ENCODE assay signal across 1 cellular context in genomic region chr16:57734925-57735754, GRCh38.
A peak's percentile ranks its signal among the peaks of the same experiment; 100 is the strongest.
TF ChIP-seq lines count a peak whose summit lies in the region.

No MANE protein-coding gene starts in this region.

TF ChIP-seq in K562, 482 proteins besides CTCF, POLR2A, EP300 and RAD21 (continued from another document and continues in another):
- TF ChIP-seq HINFP (tag; conservative IDR thresholded peaks at IDR 0.05; ENCODE audit: low read depth) (no peak), ZNF511 (CRISPR knock-in tag; IDR thresholded peaks at IDR 0.05) (no peak), E2F6 (IDR thresholded peaks at IDR 0.05; ENCODE audit: borderline replicate concordance in 1 of 2, extremely low read depth in 1 of 2, insufficient read depth in 1 of 2, insufficient read length in 1 of 2, low read depth in 1 of 2, low read length in 1 of 2, poor library complexity in 1 of 2, severe bottlenecking in 1 of 2) (peak in 1 of 2 experiments; percentile 73), TAF9B (IDR thresholded peaks at IDR 0.05; ENCODE audit: partially characterized antibody) (peak; percentile 78), ARNT (IDR thresholded peaks at IDR 0.05) (0 out of 4 replicates have a peak, but pooled peaks of 1 of the 2 experiments have one; percentile 27), CSDE1 (IDR thresholded peaks at IDR 0.05) (no peak), MEF2D (tag; conservative IDR thresholded peaks at IDR 0.05; ENCODE audit: low read depth) (peak; percentile 48; the same call in 1 of the 2 replicates), SREBF1 (IDR thresholded peaks at IDR 0.05; ENCODE audit: borderline replicate concordance, low read depth, low read length) (no peak), FIP1L1 (IDR thresholded peaks at IDR 0.05; ENCODE audit: low read depth, low read length, poor library complexity, severe bottlenecking) (peak; percentile 29), ZNF347 (CRISPR knock-in tag; IDR thresholded peaks at IDR 0.05; ENCODE audit: low read depth) (no peak), ATF1 (CRISPR knock-in tag; IDR thresholded peaks at IDR 0.05) (no peak), ATF1 (tag; IDR thresholded peaks at IDR 0.05) (peak; percentile 84), GABPA (tag; conservative IDR thresholded peaks at IDR 0.05; ENCODE audit: low read depth) (peak; percentile 90), MAFG (tag; conservative IDR thresholded peaks at IDR 0.05) (peak; percentile 84), HMG20B (CRISPR knock-in tag; IDR thresholded peaks at IDR 0.05) (0 out of 2 replicates have a peak, but pooled peaks have one; percentile 39), ZKSCAN3 (CRISPR knock-in tag; IDR thresholded peaks at IDR 0.05) (no peak), MAFF (IDR thresholded peaks at IDR 0.05; ENCODE audit: low read length) (peak; percentile 64; the same call in 1 of the 2 replicates), ZNF584 (CRISPR knock-in tag; IDR thresholded peaks at IDR 0.05; ENCODE audit: low read depth) (peak; percentile 76; the same call in 1 of the 2 replicates), GTF2E2 (tag; IDR thresholded peaks at IDR 0.05) (no peak), FOXJ2 (tag; IDR thresholded peaks at IDR 0.05) (peak; percentile 74; the same call in 1 of the 2 replicates), PURB (CRISPR knock-in tag; IDR thresholded peaks at IDR 0.05; ENCODE audit: low read depth) (no peak), RBFOX2 (IDR thresholded peaks at IDR 0.05; ENCODE audit: low read depth, low read length) (peak; percentile 79), ZFPM2 (CRISPR knock-in tag; IDR thresholded peaks at IDR 0.05) (no peak), ZNF639 (CRISPR knock-in tag; conservative IDR thresholded peaks at IDR 0.05 in 1 of 2, IDR thresholded peaks at IDR 0.05 in 1 of 2) (0 out of 4 replicates have a peak, but pooled peaks of 1 of the 2 experiments have one; percentile 41), NKRF (IDR thresholded peaks at IDR 0.05; ENCODE audit: borderline replicate concordance) (no peak), DIDO1 (tag; IDR thresholded peaks at IDR 0.05; ENCODE audit: low read depth) (peak; percentile 83), RBM25 (IDR thresholded peaks at IDR 0.05; ENCODE audit: low read depth, low read length, severe bottlenecking) (peak; percentile 78), SIX5 (IDR thresholded peaks at IDR 0.05; ENCODE audit: borderline replicate concordance in 1 of 2, insufficient read depth in 1 of 2, low read depth in 1 of 2, low read length in 2 of 2) (peak; percentile 79 to 82), JUND (IDR thresholded peaks at IDR 0.05; ENCODE audit: borderline replicate concordance, low read depth, low read length) (0 out of 2 replicates have a peak, but pooled peaks have one; percentile 4), JUND (tag; IDR thresholded peaks at IDR 0.05; ENCODE audit: borderline replicate concordance, low read depth, low read length) (0 out of 3 replicates have a peak, but pooled peaks have one; percentile 27), TAF7 (tag; IDR thresholded peaks at IDR 0.05) (peak; percentile 89), KAT2B (IDR thresholded peaks at IDR 0.05; ENCODE audit: low read depth, low read length) (no peak), CEBPG (CRISPR knock-in tag; IDR thresholded peaks at IDR 0.05) (peak; percentile 35; the same call in 1 of the 2 replicates), CEBPG (tag; conservative IDR thresholded peaks at IDR 0.05 in 1 of 2, IDR thresholded peaks at IDR 0.05 in 1 of 2) (peak; percentile 60 to 90), HCFC1 (IDR thresholded peaks at IDR 0.05; ENCODE audit: low read depth, low read length) (peak; percentile 92), E2F4 (CRISPR knock-in tag; IDR thresholded peaks at IDR 0.05; ENCODE audit: low read depth) (0 out of 2 replicates have a peak, but pooled peaks have one; percentile 57), POLR3A (IDR thresholded peaks at IDR 0.05; ENCODE audit: borderline replicate concordance, extremely low read depth, insufficient read depth, insufficient read length) (no peak), ZFP36 (IDR thresholded peaks at IDR 0.05; ENCODE audit: low read depth, low read length, partially characterized antibody) (peak; percentile 38), SIN3B (IDR thresholded peaks at IDR 0.05; ENCODE audit: low read depth) (0 out of 2 replicates have a peak, but pooled peaks have one; percentile 45), TFAP4 (CRISPR knock-in tag; IDR thresholded peaks at IDR 0.05; ENCODE audit: borderline replicate concordance) (peak; percentile 85; the same call in 1 of the 2 replicates), ATF7 (IDR thresholded peaks at IDR 0.05) (peak; percentile 68), SMARCA5 (IDR thresholded peaks at IDR 0.05) (no peak), MNT (conservative IDR thresholded peaks at IDR 0.05) (peak; percentile 21 to 50; a peak in 2 of 4 replicates), MTA3 (IDR thresholded peaks at IDR 0.05; ENCODE audit: borderline replicate concordance) (peak; percentile 75; the same call in 1 of the 2 replicates), ZC3H4 (CRISPR knock-in tag; IDR thresholded peaks at IDR 0.05; ENCODE audit: borderline replicate concordance) (no peak), BRF2 (IDR thresholded peaks at IDR 0.05; ENCODE audit: borderline replicate concordance, insufficient read depth, insufficient read length) (no peak), LCOR (CRISPR knock-in tag; IDR thresholded peaks at IDR 0.05) (peak; percentile 83; the same call in 1 of the 2 replicates), MYC (IDR thresholded peaks at IDR 0.05; ENCODE audit: low read depth, low read length) (peak; percentile 24; the same call in 1 of the 2 replicates), MYC (CRISPR knock-in tag; IDR thresholded peaks at IDR 0.05; ENCODE audit: borderline replicate concordance, low read depth) (peak; percentile 81; the same call in 1 of the 2 replicates), RBM17 (IDR thresholded peaks at IDR 0.05; ENCODE audit: borderline replicate concordance, low read depth, low read length) (no peak), YBX1 (IDR thresholded peaks at IDR 0.05) (no peak), RFX1 (IDR thresholded peaks at IDR 0.05) (peak; percentile 85; the same call in 1 of the 2 replicates), TAF15 (IDR thresholded peaks at IDR 0.05; ENCODE audit: low read depth, low read length) (no peak), ZBTB5 (IDR thresholded peaks at IDR 0.05) (no peak), HNRNPH1 (optimal IDR thresholded peaks at IDR 0.05; ENCODE audit: low read depth, low read length) (no peak), NFRKB (IDR thresholded peaks at IDR 0.05; ENCODE audit: low read depth) (peak; percentile 98), TCF3 (CRISPR knock-in tag; IDR thresholded peaks at IDR 0.05) (no peak), SP1 (CRISPR knock-in tag; IDR thresholded peaks at IDR 0.05) (peak; percentile 96), FOXJ3 (CRISPR knock-in tag; IDR thresholded peaks at IDR 0.05) (no peak), YY1 (IDR thresholded peaks at IDR 0.05; ENCODE audit: borderline replicate concordance in 1 of 3, control insufficient read depth in 1 of 3, extremely low read depth in 1 of 3, insufficient read depth in 3 of 3, insufficient read length in 1 of 3, insufficient replicate concordance in 2 of 3, low read depth in 1 of 3, low read length in 2 of 3) (peak; percentile 95 to 99 (median 99)), KAT7 (CRISPR knock-in tag; IDR thresholded peaks at IDR 0.05; ENCODE audit: borderline replicate concordance) (no peak; the same call in 1 of the 2 replicates)
